2 cellular contexts compared by ENCODE assay signal in genomic region chr4:166315721-166316467, GRCh38.
TF ChIP-seq lines count a peak whose summit lies in the region.

No MANE protein-coding gene starts in this region.

TF ChIP-seq in GM23338, 12 proteins besides CTCF, POLR2A, EP300 and RAD21 (continued from another document):
- TF ChIP-seq STAT1 (IDR thresholded peaks at IDR 0.05; ENCODE audit: unreplicated experiment) (no peak), ZNF114 (CRISPR knock-in tag; IDR thresholded peaks at IDR 0.05) (no peak), CREB1 (CRISPR knock-in tag; IDR thresholded peaks at IDR 0.05; ENCODE audit: low read depth) (no peak), ZNF331 (CRISPR knock-in tag; IDR thresholded peaks at IDR 0.05; ENCODE audit: low read depth) (no peak), ZNF462 (CRISPR knock-in tag; IDR thresholded peaks at IDR 0.05) (no peak), REST (IDR thresholded peaks at IDR 0.05; ENCODE audit: unreplicated experiment) (no peak), POLR2AphosphoS5 (IDR thresholded peaks at IDR 0.05; ENCODE audit: low read depth) (no peak), ETS1 (IDR thresholded peaks at IDR 0.05) (no peak), JUNB (IDR thresholded peaks at IDR 0.05; ENCODE audit: unreplicated experiment) (no peak), NANOG (IDR thresholded peaks at IDR 0.05; ENCODE audit: borderline replicate concordance) (no peak), EZH2 (IDR thresholded peaks at IDR 0.05; ENCODE audit: low read depth, unreplicated experiment) (no peak)
TF ChIP-seq in GM23338: peak in this region for 0.

TF ChIP-seq in H1, 55 proteins besides CTCF, POLR2A, EP300 and RAD21 (continued from another document):
- TF ChIP-seq SIX5 (IDR thresholded peaks at IDR 0.05; ENCODE audit: low read depth, low read length) (no peak), KDM1A (IDR thresholded peaks at IDR 0.05; ENCODE audit: borderline replicate concordance, low read length) (no peak)
